In the genomic region with DNA sequence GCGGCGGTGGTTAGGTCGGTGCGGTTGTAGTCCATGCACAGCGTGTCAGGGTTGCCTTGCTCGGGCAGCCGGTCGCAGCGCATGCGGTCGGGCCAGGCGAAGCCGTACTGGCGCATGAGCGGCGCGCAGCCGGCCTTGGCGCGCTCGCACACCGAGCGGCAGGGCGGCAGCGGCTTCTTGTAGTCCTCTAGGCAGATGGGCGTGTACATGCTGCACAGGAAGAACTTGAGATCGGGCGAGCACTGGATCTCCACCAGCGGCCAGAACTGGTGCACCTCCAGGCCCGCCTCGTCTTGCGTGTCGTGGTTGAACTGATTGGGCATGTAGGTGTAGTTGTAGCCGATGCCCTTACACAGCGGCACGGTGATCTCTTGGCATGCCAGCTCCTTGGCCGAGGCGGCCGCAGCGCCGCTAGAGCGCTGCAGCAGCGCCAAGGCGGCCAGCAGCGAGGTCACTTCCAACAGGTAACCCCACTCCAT, we compare ENCODE assay signal across 1 cellular context.
TF ChIP-seq lines count a peak whose summit lies in the region.

No MANE protein-coding gene starts in this region.

TF ChIP-seq in WTC11, 78 proteins besides CTCF, POLR2A, EP300 and RAD21 (continued from another document and continues in another):
- TF ChIP-seq ARID4B (CRISPR knock-in tag; IDR thresholded peaks at IDR 0.05; ENCODE audit: borderline replicate concordance) (peak; percentile 81; the same call in 1 of the 2 replicates), NR1H2 (CRISPR knock-in tag; IDR thresholded peaks at IDR 0.05) (no peak), FOXP4 (CRISPR knock-in tag; IDR thresholded peaks at IDR 0.05) (peak; percentile 98), TCF7 (CRISPR knock-in tag; IDR thresholded peaks at IDR 0.05; ENCODE audit: low read depth) (peak; percentile 96), MAX (CRISPR knock-in tag; IDR thresholded peaks at IDR 0.05) (peak; percentile 90), SMAD3 (CRISPR knock-in tag; IDR thresholded peaks at IDR 0.05; ENCODE audit: borderline replicate concordance) (peak; percentile 97), IRF1 (CRISPR knock-in tag; IDR thresholded peaks at IDR 0.05) (peak; percentile 86), ZBTB21 (CRISPR knock-in tag; IDR thresholded peaks at IDR 0.05; ENCODE audit: borderline replicate concordance) (0 out of 2 replicates have a peak, but pooled peaks have one; percentile 35), ZNF423 (CRISPR knock-in tag; IDR thresholded peaks at IDR 0.05) (no peak), ZNF263 (CRISPR knock-in tag; IDR thresholded peaks at IDR 0.05; ENCODE audit: low read depth) (0 out of 2 replicates have a peak, but pooled peaks have one; percentile 58), ZNF512 (CRISPR knock-in tag; IDR thresholded peaks at IDR 0.05; ENCODE audit: borderline replicate concordance) (0 out of 2 replicates have a peak, but pooled peaks have one; percentile 45), RORB (CRISPR knock-in tag; IDR thresholded peaks at IDR 0.05) (no peak), USF2 (CRISPR knock-in tag; IDR thresholded peaks at IDR 0.05) (no peak), ATF6 (CRISPR knock-in tag; IDR thresholded peaks at IDR 0.05) (no peak; the same call in 1 of the 2 replicates), ATF3 (CRISPR knock-in tag; conservative IDR thresholded peaks at IDR 0.05) (peak; percentile 76; the same call in 1 of the 2 replicates), TP53 (CRISPR knock-in tag; IDR thresholded peaks at IDR 0.05) (peak; percentile 96), NFYB (CRISPR knock-in tag; conservative IDR thresholded peaks at IDR 0.05; ENCODE audit: low read depth) (peak; percentile 49; the same call in 1 of the 2 replicates)
- TF ChIP-seq, protein P1, sequence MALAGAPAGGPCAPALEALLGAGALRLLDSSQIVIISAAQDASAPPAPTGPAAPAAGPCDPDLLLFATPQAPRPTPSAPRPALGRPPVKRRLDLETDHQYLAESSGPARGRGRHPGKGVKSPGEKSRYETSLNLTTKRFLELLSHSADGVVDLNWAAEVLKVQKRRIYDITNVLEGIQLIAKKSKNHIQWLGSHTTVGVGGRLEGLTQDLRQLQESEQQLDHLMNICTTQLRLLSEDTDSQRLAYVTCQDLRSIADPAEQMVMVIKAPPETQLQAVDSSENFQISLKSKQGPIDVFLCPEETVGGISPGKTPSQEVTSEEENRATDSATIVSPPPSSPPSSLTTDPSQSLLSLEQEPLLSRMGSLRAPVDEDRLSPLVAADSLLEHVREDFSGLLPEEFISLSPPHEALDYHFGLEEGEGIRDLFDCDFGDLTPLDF (CRISPR knock-in tag; IDR thresholded peaks at IDR 0.05) = peak; percentile 94
- TF ChIP-seq, protein P2, sequence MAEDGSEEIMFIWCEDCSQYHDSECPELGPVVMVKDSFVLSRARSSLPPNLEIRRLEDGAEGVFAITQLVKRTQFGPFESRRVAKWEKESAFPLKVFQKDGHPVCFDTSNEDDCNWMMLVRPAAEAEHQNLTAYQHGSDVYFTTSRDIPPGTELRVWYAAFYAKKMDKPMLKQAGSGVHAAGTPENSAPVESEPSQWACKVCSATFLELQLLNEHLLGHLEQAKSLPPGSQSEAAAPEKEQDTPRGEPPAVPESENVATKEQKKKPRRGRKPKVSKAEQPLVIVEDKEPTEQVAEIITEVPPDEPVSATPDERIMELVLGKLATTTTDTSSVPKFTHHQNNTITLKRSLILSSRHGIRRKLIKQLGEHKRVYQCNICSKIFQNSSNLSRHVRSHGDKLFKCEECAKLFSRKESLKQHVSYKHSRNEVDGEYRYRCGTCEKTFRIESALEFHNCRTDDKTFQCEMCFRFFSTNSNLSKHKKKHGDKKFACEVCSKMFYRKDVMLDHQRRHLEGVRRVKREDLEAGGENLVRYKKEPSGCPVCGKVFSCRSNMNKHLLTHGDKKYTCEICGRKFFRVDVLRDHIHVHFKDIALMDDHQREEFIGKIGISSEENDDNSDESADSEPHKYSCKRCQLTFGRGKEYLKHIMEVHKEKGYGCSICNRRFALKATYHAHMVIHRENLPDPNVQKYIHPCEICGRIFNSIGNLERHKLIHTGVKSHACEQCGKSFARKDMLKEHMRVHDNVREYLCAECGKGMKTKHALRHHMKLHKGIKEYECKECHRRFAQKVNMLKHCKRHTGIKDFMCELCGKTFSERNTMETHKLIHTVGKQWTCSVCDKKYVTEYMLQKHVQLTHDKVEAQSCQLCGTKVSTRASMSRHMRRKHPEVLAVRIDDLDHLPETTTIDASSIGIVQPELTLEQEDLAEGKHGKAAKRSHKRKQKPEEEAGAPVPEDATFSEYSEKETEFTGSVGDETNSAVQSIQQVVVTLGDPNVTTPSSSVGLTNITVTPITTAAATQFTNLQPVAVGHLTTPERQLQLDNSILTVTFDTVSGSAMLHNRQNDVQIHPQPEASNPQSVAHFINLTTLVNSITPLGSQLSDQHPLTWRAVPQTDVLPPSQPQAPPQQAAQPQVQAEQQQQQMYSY (CRISPR knock-in tag; IDR thresholded peaks at IDR 0.05) = peak; percentile 41; the same call in 1 of the 2 replicates
- TF ChIP-seq, protein P3, sequence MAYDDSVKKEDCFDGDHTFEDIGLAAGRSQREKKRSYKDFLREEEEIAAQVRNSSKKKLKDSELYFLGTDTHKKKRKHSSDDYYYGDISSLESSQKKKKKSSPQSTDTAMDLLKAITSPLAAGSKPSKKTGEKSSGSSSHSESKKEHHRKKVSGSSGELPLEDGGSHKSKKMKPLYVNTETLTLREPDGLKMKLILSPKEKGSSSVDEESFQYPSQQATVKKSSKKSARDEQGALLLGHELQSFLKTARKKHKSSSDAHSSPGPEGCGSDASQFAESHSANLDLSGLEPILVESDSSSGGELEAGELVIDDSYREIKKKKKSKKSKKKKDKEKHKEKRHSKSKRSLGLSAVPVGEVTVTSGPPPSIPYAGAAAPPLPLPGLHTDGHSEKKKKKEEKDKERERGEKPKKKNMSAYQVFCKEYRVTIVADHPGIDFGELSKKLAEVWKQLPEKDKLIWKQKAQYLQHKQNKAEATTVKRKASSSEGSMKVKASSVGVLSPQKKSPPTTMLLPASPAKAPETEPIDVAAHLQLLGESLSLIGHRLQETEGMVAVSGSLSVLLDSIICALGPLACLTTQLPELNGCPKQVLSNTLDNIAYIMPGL (CRISPR knock-in tag; IDR thresholded peaks at IDR 0.05) = peak; percentile 43; the same call in 1 of the 2 replicates
- TF ChIP-seq, protein P4, sequence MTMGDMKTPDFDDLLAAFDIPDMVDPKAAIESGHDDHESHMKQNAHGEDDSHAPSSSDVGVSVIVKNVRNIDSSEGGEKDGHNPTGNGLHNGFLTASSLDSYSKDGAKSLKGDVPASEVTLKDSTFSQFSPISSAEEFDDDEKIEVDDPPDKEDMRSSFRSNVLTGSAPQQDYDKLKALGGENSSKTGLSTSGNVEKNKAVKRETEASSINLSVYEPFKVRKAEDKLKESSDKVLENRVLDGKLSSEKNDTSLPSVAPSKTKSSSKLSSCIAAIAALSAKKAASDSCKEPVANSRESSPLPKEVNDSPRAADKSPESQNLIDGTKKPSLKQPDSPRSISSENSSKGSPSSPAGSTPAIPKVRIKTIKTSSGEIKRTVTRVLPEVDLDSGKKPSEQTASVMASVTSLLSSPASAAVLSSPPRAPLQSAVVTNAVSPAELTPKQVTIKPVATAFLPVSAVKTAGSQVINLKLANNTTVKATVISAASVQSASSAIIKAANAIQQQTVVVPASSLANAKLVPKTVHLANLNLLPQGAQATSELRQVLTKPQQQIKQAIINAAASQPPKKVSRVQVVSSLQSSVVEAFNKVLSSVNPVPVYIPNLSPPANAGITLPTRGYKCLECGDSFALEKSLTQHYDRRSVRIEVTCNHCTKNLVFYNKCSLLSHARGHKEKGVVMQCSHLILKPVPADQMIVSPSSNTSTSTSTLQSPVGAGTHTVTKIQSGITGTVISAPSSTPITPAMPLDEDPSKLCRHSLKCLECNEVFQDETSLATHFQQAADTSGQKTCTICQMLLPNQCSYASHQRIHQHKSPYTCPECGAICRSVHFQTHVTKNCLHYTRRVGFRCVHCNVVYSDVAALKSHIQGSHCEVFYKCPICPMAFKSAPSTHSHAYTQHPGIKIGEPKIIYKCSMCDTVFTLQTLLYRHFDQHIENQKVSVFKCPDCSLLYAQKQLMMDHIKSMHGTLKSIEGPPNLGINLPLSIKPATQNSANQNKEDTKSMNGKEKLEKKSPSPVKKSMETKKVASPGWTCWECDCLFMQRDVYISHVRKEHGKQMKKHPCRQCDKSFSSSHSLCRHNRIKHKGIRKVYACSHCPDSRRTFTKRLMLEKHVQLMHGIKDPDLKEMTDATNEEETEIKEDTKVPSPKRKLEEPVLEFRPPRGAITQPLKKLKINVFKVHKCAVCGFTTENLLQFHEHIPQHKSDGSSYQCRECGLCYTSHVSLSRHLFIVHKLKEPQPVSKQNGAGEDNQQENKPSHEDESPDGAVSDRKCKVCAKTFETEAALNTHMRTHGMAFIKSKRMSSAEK (CRISPR knock-in tag; IDR thresholded peaks at IDR 0.05; ENCODE audit: borderline replicate concordance) = no peak
